Comparison of ENCODE assay signal across 1 cellular context in the genomic region with DNA sequence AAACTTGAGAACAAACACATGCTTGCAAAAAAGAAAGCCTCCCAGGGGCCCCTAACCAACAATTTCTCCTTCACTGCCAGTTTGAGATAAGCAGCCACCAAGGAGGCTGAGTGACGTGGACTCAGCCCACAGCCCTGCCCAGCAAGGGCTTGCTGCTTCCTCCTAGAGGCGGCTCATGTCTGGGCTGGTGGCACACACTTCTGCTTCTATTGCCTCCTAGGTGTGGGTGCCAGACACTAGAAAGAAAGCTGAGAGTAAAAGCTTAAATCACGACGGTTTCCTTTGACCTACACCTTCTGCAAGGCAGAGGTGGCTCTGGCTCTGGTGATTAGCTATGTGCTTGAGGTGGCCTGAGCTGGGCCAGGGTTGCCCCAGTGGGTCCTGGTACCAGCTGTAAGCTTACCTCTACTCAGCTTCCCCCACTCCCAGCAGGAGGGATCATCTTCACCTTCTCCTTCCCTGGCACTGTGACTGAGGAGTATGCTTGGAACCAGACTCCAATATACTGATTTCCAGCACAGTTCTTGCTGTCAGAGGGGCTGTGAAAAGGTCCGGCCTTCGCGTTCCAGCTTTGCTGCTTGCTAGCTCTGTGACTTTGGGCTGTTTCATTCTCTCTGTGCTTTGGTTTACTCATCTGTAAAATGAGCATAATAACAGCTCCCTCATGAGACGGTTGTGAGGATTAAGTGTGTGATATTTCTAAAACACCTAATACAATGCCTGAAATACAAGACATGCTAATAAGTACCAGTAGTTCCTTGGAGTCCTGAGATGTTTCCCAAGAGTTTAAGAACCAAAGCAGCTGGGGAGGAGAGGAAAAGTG.
TF ChIP-seq lines count a peak whose summit lies in the region.

No MANE protein-coding gene starts in this region.

TF ChIP-seq in SK-N-SH, 30 proteins besides CTCF, POLR2A, EP300 and RAD21 (continued from another document):
- TF ChIP-seq, protein P1, sequence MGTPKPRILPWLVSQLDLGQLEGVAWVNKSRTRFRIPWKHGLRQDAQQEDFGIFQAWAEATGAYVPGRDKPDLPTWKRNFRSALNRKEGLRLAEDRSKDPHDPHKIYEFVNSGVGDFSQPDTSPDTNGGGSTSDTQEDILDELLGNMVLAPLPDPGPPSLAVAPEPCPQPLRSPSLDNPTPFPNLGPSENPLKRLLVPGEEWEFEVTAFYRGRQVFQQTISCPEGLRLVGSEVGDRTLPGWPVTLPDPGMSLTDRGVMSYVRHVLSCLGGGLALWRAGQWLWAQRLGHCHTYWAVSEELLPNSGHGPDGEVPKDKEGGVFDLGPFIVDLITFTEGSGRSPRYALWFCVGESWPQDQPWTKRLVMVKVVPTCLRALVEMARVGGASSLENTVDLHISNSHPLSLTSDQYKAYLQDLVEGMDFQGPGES (IDR thresholded peaks at IDR 0.05; ENCODE audit: low read depth, low read length) = no peak
- TF ChIP-seq GATA2 (CRISPR knock-in tag; IDR thresholded peaks at IDR 0.05) (no peak), FOXM1 (IDR thresholded peaks at IDR 0.05; ENCODE audit: low read depth) (no peak), RCOR1 (IDR thresholded peaks at IDR 0.05; ENCODE audit: low read length) (no peak), MEF2A (IDR thresholded peaks at IDR 0.05; ENCODE audit: borderline replicate concordance, low read depth) (no peak), RXRA (IDR thresholded peaks at IDR 0.05; ENCODE audit: borderline replicate concordance, low read depth) (no peak), NRF1 (IDR thresholded peaks at IDR 0.05; ENCODE audit: low read depth, low read length) (no peak)
